8 cellular contexts compared by ENCODE assay signal in the genomic region with DNA sequence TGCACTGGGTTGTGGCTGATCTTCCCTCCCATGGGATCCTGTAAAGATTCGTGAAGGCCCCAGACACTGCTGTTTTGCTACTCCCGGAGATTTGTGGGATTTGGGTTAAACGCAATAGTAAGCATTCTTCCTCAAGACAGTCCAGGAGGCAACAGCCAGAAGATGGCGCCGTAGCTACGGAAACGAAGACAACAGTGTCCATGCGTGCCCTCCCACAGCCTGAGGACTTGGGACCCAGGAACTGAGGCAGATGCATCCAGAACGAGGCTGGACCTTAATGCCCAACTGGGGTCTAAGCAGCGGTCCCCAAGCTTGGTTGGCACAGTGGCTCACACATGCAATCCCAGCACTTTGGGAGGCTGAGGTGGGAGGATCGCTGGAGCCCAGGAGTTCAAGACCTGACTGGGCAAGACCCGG. TPM values are rescaled to one million over a fixed set of nuclear protein-coding genes. Genes with fewer than 3 reads are reported as not detected.
DNase-seq lines count a peak whose midpoint lies in the region; ATAC-seq and TF ChIP-seq lines count a peak whose summit lies in the region.

No MANE protein-coding gene starts in this region.

- H3K36me3 ChIP-seq in ascending aorta: no peaks in the 10 kb centered on the region

- peak in 2 of 3 experiments; percentile 30 to 47 for TF ChIP-seq CTCF in ascending aorta (IDR thresholded peaks at IDR 0.05)

- H3K27ac ChIP-seq in ascending aorta: no peak overlapping the region

- no peak for TF ChIP-seq POLR2A in GM18505 (IDR thresholded peaks at IDR 0.05; ENCODE audit: borderline replicate concordance, extremely low read depth, insufficient read depth, insufficient read length)

- no peaks in the 10 kb centered on the region for H3K27me3 ChIP-seq in ascending aorta

- DNase-seq in NCI-H524 (lab: John Stamatoyannopoulos, UW): peak; percentile 43 to 46
- DNase-seq in NCI-H524 treated with DMSO at 0.1 percent for 48 hours (lab: John Stamatoyannopoulos, UW): no peak
- peak; percentile 51 for DNase-seq in M059J (ENCODE audit: low read depth)
- peak in 1 of 2 donors; percentile 75 for DNase-seq in ascending aorta (ENCODE audit: low spot score in 2 of 2)
- peak in 31 of 51 donors; percentile 2 to 67 (median 23) for DNase-seq in hypothalamus (lab: John Stamatoyannopoulos, UW)
- peak; percentile 7 for DNase-seq in smooth muscle cell of the brain vasculature (ENCODE audit: low read depth, low spot score)

- no peak overlapping the region for H3K4me3 ChIP-seq in ascending aorta

- H3K4me1 ChIP-seq in ascending aorta: no peaks in the 10 kb centered on the region

- ATAC-seq in GM18505 (IDR thresholded peaks at IDR 0.05; ENCODE audit: unreplicated experiment) (no peak), GM18498 (IDR thresholded peaks at IDR 0.05; ENCODE audit: unreplicated experiment) (no peak)

- intact Hi-C loops in ascending aorta (cut with DNase I): loop anchor here (5.0 kb wide), 1 partner anchor 89 kb away; no protein-coding TSS in a partner anchor

- H3K9me3 ChIP-seq in ascending aorta: no peaks in the 10 kb centered on the region

RNA-seq across cellular contexts. Expression of gene ZNF507, which starts 57.6 kb away (rescaled TPM):
- total RNA-seq in M059J (2014; rRNA removed; shearing (Covaris generic)): 2.8 and 5.4 TPM in 2 replicates
- 6.4 TPM for total RNA-seq in ascending aorta
